In genomic region chr16:52492789-52493357, GRCh38 we compare ENCODE assay signal across 1 cellular context.
TF ChIP-seq lines count a peak whose summit lies in the region.

No MANE protein-coding gene starts in this region.

TF ChIP-seq in GM23338, 12 proteins besides CTCF, POLR2A, EP300 and RAD21 (continued from another document):
- TF ChIP-seq ZNF462 (CRISPR knock-in tag; IDR thresholded peaks at IDR 0.05) (no peak), REST (IDR thresholded peaks at IDR 0.05; ENCODE audit: unreplicated experiment) (no peak), POLR2AphosphoS5 (IDR thresholded peaks at IDR 0.05; ENCODE audit: low read depth) (no peak), CREB1 (CRISPR knock-in tag; IDR thresholded peaks at IDR 0.05; ENCODE audit: low read depth) (no peak), ZNF331 (CRISPR knock-in tag; IDR thresholded peaks at IDR 0.05; ENCODE audit: low read depth) (no peak), ETS1 (IDR thresholded peaks at IDR 0.05) (no peak), STAT1 (IDR thresholded peaks at IDR 0.05; ENCODE audit: unreplicated experiment) (no peak), JUNB (IDR thresholded peaks at IDR 0.05; ENCODE audit: unreplicated experiment) (no peak), EZH2phosphoT487 (IDR thresholded peaks at IDR 0.05; ENCODE audit: unreplicated experiment) (no peak)
